23 cellular contexts compared by ENCODE assay signal in genomic region chr7:75987026-75987804, GRCh38. TPM values are rescaled to one million over a fixed set of nuclear protein-coding genes. Genes with fewer than 3 reads are reported as not detected.
DNase-seq lines count a peak whose midpoint lies in the region; ATAC-seq, FAIRE-seq and TF ChIP-seq lines count a peak whose summit lies in the region.
"Had no signal": no experiment of that assay in that cellular context is flagged by ENCODE, and none has a peak within 500 bp of the region (broad histone marks: within the 10 kb centered on the region; RNA-seq: fewer than 3 reads in every experiment).

No MANE protein-coding gene starts in this region.

- H3K4me3 ChIP-seq in bronchial epithelial cell (ENCODE audit: low read depth, low read length), result no peak overlapping the region
- H3K4me3 ChIP-seq: neural progenitor cell had no signal

- H3K36me3 Mint-ChIP-seq in natural killer cell treated with Interleukin-12 subunit alpha and Interleukin-12 subunit beta and Interleukin-15 and Interleukin-18, amount 100 ng/mL, for 72 hours, result no peaks in the 10 kb centered on the region
- H3K36me3 Mint-ChIP-seq in natural killer cell (no peaks in the 10 kb centered on the region), memory B cell (peaks cover 12% of the 10 kb centered on the region)
- peaks cover 2% of the 10 kb centered on the region for H3K36me3 Mint-ChIP-seq in activated CD4-positive, alpha-beta memory T cell treated with anti-CD3 and anti-CD28 coated beads for 36 hours
- peaks cover 11% of the 10 kb centered on the region for H3K36me3 Mint-ChIP-seq in activated CD4-positive, alpha-beta T cell treated with anti-CD3 and anti-CD28 coated beads, Interleukin-2, amount 10 ng/mL, durations not matched to agents 24 days and 14 days (ENCODE audit: low read depth)
- H3K36me3 Mint-ChIP-seq: activated naive CD4-positive, alpha-beta T cell treated with anti-CD3 and anti-CD28 coated beads, Interleukin-2, amount 50 U/mL, for 24 hours had no signal

- ATAC-seq in natural killer cell treated with Interleukin-12 subunit alpha and Interleukin-12 subunit beta and Interleukin-15 and Interleukin-18, amount 100 ng/mL, for 72 hours, result no peak
- ATAC-seq in natural killer cell (no peak), memory B cell (ENCODE audit: low read depth) (no peak)
- ATAC-seq: activated T-cell treated with anti-CD3 and anti-CD28 coated beads, Interleukin-2, amount 50 U/mL, for 4 hours had no signal

- CTCF ChIA-PET in activated CD4-positive, alpha-beta memory T cell treated with anti-CD3 and anti-CD28 coated beads for 36 hours (lab: Charles Lee), result no interaction called here

- TF ChIP-seq CTCF in natural killer cell (IDR thresholded peaks at IDR 0.05) (no peak), bronchial epithelial cell (IDR thresholded peaks at IDR 0.05; ENCODE audit: insufficient read depth, low read length, severe bottlenecking) (no peak)

- intact Hi-C loops in natural killer cell (cut with micrococcal nuclease), result no loop called here
- intact Hi-C loops in activated CD4-positive, alpha-beta memory T cell treated with anti-CD3 and anti-CD28 coated beads for 36 hours (cut with micrococcal nuclease), result no loop called here
- intact Hi-C loops in activated CD4-positive, alpha-beta T cell treated with anti-CD3 and anti-CD28 coated beads, Interleukin-2, amount 10 ng/mL, durations not matched to agents 24 days and 14 days (cut with micrococcal nuclease), result no loop called here

- FAIRE-seq in bronchial epithelial cell (lab: Jason Lieb, UNC), result peak; percentile 79
- FAIRE-seq: endometrium, keratinocyte had no signal

- peak overlapping the region; percentile 47 to 74 for H3K27ac Mint-ChIP-seq in natural killer cell treated with Interleukin-12 subunit alpha and Interleukin-12 subunit beta and Interleukin-15 and Interleukin-18, amount 100 ng/mL, for 72 hours
- H3K27ac Mint-ChIP-seq in natural killer cell (peak overlapping the region in 1 of 2 donors; percentile 18), memory B cell (peak overlapping the region; percentile 35)
- no peak overlapping the region for H3K27ac Mint-ChIP-seq in activated CD4-positive, alpha-beta memory T cell treated with anti-CD3 and anti-CD28 coated beads for 36 hours
- no peak overlapping the region for H3K27ac Mint-ChIP-seq in activated CD4-positive, alpha-beta T cell treated with anti-CD3 and anti-CD28 coated beads, Interleukin-2, amount 10 ng/mL, durations not matched to agents 24 days and 14 days
- H3K27ac Mint-ChIP-seq: activated naive CD4-positive, alpha-beta T cell treated with anti-CD3 and anti-CD28 coated beads, Interleukin-2, amount 50 U/mL, for 24 hours; neural progenitor cell had no signal

- H3K9me3 Mint-ChIP-seq in natural killer cell treated with Interleukin-12 subunit alpha and Interleukin-12 subunit beta and Interleukin-15 and Interleukin-18, amount 100 ng/mL, for 72 hours, result no peaks in the 10 kb centered on the region
- H3K9me3 Mint-ChIP-seq in natural killer cell (no peaks in the 10 kb centered on the region), memory B cell (no peaks in the 10 kb centered on the region)
- H3K9me3 Mint-ChIP-seq in activated CD4-positive, alpha-beta memory T cell treated with anti-CD3 and anti-CD28 coated beads for 36 hours, result no peaks in the 10 kb centered on the region
- H3K9me3 Mint-ChIP-seq in activated CD4-positive, alpha-beta T cell treated with anti-CD3 and anti-CD28 coated beads, Interleukin-2, amount 10 ng/mL, durations not matched to agents 24 days and 14 days, result no peaks in the 10 kb centered on the region
- H3K9me3 Mint-ChIP-seq: activated naive CD4-positive, alpha-beta T cell treated with anti-CD3 and anti-CD28 coated beads, Interleukin-2, amount 50 U/mL, for 24 hours; activated T-cell treated with anti-CD3 and anti-CD28 coated beads, Interleukin-2, amount 50 U/mL, for 4 hours; CD4-positive, alpha-beta memory T cell; neural progenitor cell had no signal

- no peak for DNase-seq in natural killer cell treated with Interleukin-12 subunit alpha and Interleukin-12 subunit beta and Interleukin-15 and Interleukin-18, amount 100 ng/mL, for 72 hours (ENCODE audit: low spot score)
- DNase-seq in natural killer cell (no peak), bronchial epithelial cell (ENCODE audit: low read depth) (no peak), memory B cell (ENCODE audit: low spot score in 2 of 2) (no peak), NCI-H2029 treated with DMSO at 0.1 percent for 48 hours (lab: John Stamatoyannopoulos, UW) (no peak)
- no peak for DNase-seq in activated CD4-positive, alpha-beta memory T cell treated with anti-CD3 and anti-CD28 coated beads for 36 hours
- no peak for DNase-seq in effector CD8-positive, alpha-beta T cell (lab: John Stamatoyannopoulos, UW)
- DNase-seq in activated CD4-positive, alpha-beta T cell treated with anti-CD3 and anti-CD28 coated beads, Interleukin-2, amount 10 ng/mL, durations not matched to agents 24 days and 14 days, result no peak
- DNase-seq: activated CD4-positive, alpha-beta T cell treated with anti-CD3 and anti-CD28 coated beads, Interleukin-2, amount 50 U/mL, for 48 hours; activated T-cell treated with anti-CD3 and anti-CD28 coated beads, Interleukin-2, amount 50 U/mL, for 4 hours; CD4-positive, alpha-beta memory T cell; DMS79; hypothalamus; Karpas-422; NCI-H1048; NCI-H2081 treated with DMSO at 0.1 percent for 48 hours; NCI-H510A; retina; stimulated activated CD4-positive, alpha-beta T cell treated with anti-CD3 and anti-CD28 coated beads, Interleukin-15, amount 100 ng/mL, for 24 hours had no signal

- peaks cover 16 to 36% of the 10 kb centered on the region in 2 donors for H3K4me1 Mint-ChIP-seq in natural killer cell treated with Interleukin-12 subunit alpha and Interleukin-12 subunit beta and Interleukin-15 and Interleukin-18, amount 100 ng/mL, for 72 hours (ENCODE audit: low read depth in 2 of 2)
- H3K4me1 Mint-ChIP-seq in natural killer cell (peaks cover 0 to 17% of the 10 kb centered on the region in 2 donors), memory B cell (peaks cover 10% of the 10 kb centered on the region)
- H3K4me1 Mint-ChIP-seq in activated CD4-positive, alpha-beta memory T cell treated with anti-CD3 and anti-CD28 coated beads for 36 hours (ENCODE audit: low read depth), result peaks cover 5% of the 10 kb centered on the region
- H3K4me1 Mint-ChIP-seq in activated CD4-positive, alpha-beta T cell treated with anti-CD3 and anti-CD28 coated beads, Interleukin-2, amount 10 ng/mL, durations not matched to agents 24 days and 14 days, result peaks cover 12% of the 10 kb centered on the region

- H3K36me3 ChIP-seq in bronchial epithelial cell (ENCODE audit: control insufficient read depth, insufficient read depth, low read length), result peaks cover 15% of the 10 kb centered on the region
- H3K36me3 ChIP-seq: neural progenitor cell had no signal

- H3K27me3 Mint-ChIP-seq in natural killer cell treated with Interleukin-12 subunit alpha and Interleukin-12 subunit beta and Interleukin-15 and Interleukin-18, amount 100 ng/mL, for 72 hours, result no peaks in the 10 kb centered on the region
- H3K27me3 Mint-ChIP-seq in natural killer cell (ENCODE audit: low read depth in 2 of 2), result no peaks in the 10 kb centered on the region
- H3K27me3 Mint-ChIP-seq in memory B cell, result no peaks in the 10 kb centered on the region
- H3K27me3 Mint-ChIP-seq in activated CD4-positive, alpha-beta memory T cell treated with anti-CD3 and anti-CD28 coated beads for 36 hours, result no peaks in the 10 kb centered on the region
- no peaks in the 10 kb centered on the region for H3K27me3 Mint-ChIP-seq in activated CD4-positive, alpha-beta T cell treated with anti-CD3 and anti-CD28 coated beads, Interleukin-2, amount 10 ng/mL, durations not matched to agents 24 days and 14 days
- H3K27me3 Mint-ChIP-seq: activated naive CD4-positive, alpha-beta T cell treated with anti-CD3 and anti-CD28 coated beads, Interleukin-2, amount 50 U/mL, for 24 hours; CD4-positive, alpha-beta memory T cell had no signal

- POLR2A ChIA-PET in activated CD4-positive, alpha-beta memory T cell treated with anti-CD3 and anti-CD28 coated beads for 36 hours (lab: Charles Lee), result no interaction called here

- H3K4me3 Mint-ChIP-seq in natural killer cell treated with Interleukin-12 subunit alpha and Interleukin-12 subunit beta and Interleukin-15 and Interleukin-18, amount 100 ng/mL, for 72 hours, result no peak overlapping the region
- H3K4me3 Mint-ChIP-seq in natural killer cell (no peak overlapping the region), memory B cell (no peak overlapping the region)
- H3K4me3 Mint-ChIP-seq in activated CD4-positive, alpha-beta memory T cell treated with anti-CD3 and anti-CD28 coated beads for 36 hours, result no peak overlapping the region
- no peak overlapping the region for H3K4me3 Mint-ChIP-seq in activated CD4-positive, alpha-beta T cell treated with anti-CD3 and anti-CD28 coated beads, Interleukin-2, amount 10 ng/mL, durations not matched to agents 24 days and 14 days
- H3K4me3 Mint-ChIP-seq: activated naive CD4-positive, alpha-beta T cell treated with anti-CD3 and anti-CD28 coated beads, Interleukin-2, amount 50 U/mL, for 24 hours; activated T-cell treated with anti-CD3 and anti-CD28 coated beads, Interleukin-2, amount 50 U/mL, for 4 hours; neural progenitor cell had no signal

- no peaks in the 10 kb centered on the region for H3K27me3 ChIP-seq in bronchial epithelial cell (ENCODE audit: control insufficient read depth, insufficient read depth, low read length)
- H3K27me3 ChIP-seq: neural progenitor cell had no signal

RNA-seq across cellular contexts. Expression of gene TMEM120A, which starts 7.2 kb away (rescaled TPM):
- total RNA-seq in natural killer cell treated with Interleukin-12 subunit alpha and Interleukin-12 subunit beta and Interleukin-15 and Interleukin-18, amount 100 ng/mL, for 72 hours, result 100 to 1,000 TPM in 1 of 2 donors, 10 to 100 TPM in 1; 93.9 to 218 TPM
- 10 to 100 TPM; 24.3 to 38.1 (median 34.6) TPM for total RNA-seq in natural killer cell
- 21.6 and 34.7 TPM in 2 replicates for total RNA-seq in bronchial epithelial cell
- total RNA-seq in activated CD4-positive, alpha-beta memory T cell treated with anti-CD3 and anti-CD28 coated beads for 36 hours, result 10 to 100 TPM; 24.2 to 25.8 TPM
- 36.1 and 38.2 TPM in 2 replicates for total RNA-seq in activated CD4-positive, alpha-beta T cell treated with anti-CD3 and anti-CD28 coated beads, Interleukin-2, amount 10 ng/mL, durations not matched to agents 24 days and 14 days

Comparison
In these comparisons a context has a peak if more than half of its experiments do, and no peak if none do; other contexts are left out.
1. H3K27ac Mint-ChIP-seq: peak in natural killer cell treated with Interleukin-12 subunit alpha and Interleukin-12 subunit beta and Interleukin-15 and Interleukin-18, amount 100 ng/mL, for 72 hours (2 of 2) and memory B cell (single experiment); none in activated CD4-positive, alpha-beta memory T cell treated with anti-CD3 and anti-CD28 coated beads for 36 hours (single experiment) and activated CD4-positive, alpha-beta T cell treated with anti-CD3 and anti-CD28 coated beads, Interleukin-2, amount 10 ng/mL, durations not matched to agents 24 days and 14 days (single experiment).